ENCODE assay signal across 10 cellular contexts in the genomic region with DNA sequence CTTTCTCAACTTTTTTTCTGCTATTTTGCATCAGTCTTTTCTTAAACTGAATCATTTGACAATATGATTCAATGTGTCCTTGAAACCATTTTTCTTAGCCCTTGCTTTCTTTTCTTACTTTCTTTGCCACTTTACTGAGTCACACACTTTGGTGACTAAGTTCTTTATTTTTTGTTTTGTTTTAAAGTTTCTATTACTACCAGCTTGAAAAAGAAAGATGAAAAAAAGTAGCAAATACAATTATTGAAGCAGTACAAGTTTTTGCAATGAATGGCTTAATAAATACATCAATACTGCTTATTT.
DNase-seq lines count a peak whose midpoint lies in the region; ATAC-seq lines count a peak whose summit lies in the region.
"Had no signal": no experiment of that assay in that cellular context is flagged by ENCODE, and none has a peak within 500 bp of the region (broad histone marks: within the 10 kb centered on the region; RNA-seq: fewer than 3 reads in every experiment).

No MANE protein-coding gene starts in this region.

- POLR2A ChIA-PET in activated CD8-positive, alpha-beta T cell treated with anti-CD3 and anti-CD28 coated beads, Interleukin-2, amount 10 ng/mL, durations not matched to agents 7 days and 5 days (lab: Charles Lee): interaction anchor here (0.7 to 7.1 kb wide), 5 partner anchors 19 to 127 kb away, joined by 3 to 221 read pairs (median 6); a partner anchor contains a TSS

- peaks cover 88% of the 10 kb centered on the region for H3K36me3 Mint-ChIP-seq in activated CD8-positive, alpha-beta T cell treated with anti-CD3 and anti-CD28 coated beads, Interleukin-2, amount 10 ng/mL, durations not matched to agents 7 days and 5 days (ENCODE audit: low read depth)

- H3K27me3 ChIP-seq in muscle layer of duodenum (ENCODE audit: low read depth, low read length) (no peaks in the 10 kb centered on the region), Karpas-422 (ENCODE audit: low read length) (no peaks in the 10 kb centered on the region)

- H3K27ac Mint-ChIP-seq in activated CD8-positive, alpha-beta T cell treated with anti-CD3 and anti-CD28 coated beads, Interleukin-2, amount 10 ng/mL, durations not matched to agents 7 days and 5 days: peak overlapping the region; percentile 100

- H3K4me3 ChIP-seq in muscle layer of duodenum (ENCODE audit: low read depth in 1 of 2, low read length in 2 of 2) (no peak overlapping the region), Karpas-422 (ENCODE audit: low read length) (no peak overlapping the region)

- no peaks in the 10 kb centered on the region for H3K9me3 Mint-ChIP-seq in activated CD8-positive, alpha-beta T cell treated with anti-CD3 and anti-CD28 coated beads, Interleukin-2, amount 10 ng/mL, durations not matched to agents 7 days and 5 days (ENCODE audit: insufficient read depth)

- no peak overlapping the region for H3K9ac ChIP-seq in Karpas-422 (ENCODE audit: low read length)

- CTCF ChIA-PET in activated CD8-positive, alpha-beta T cell treated with anti-CD3 and anti-CD28 coated beads, Interleukin-2, amount 10 ng/mL, durations not matched to agents 7 days and 5 days (lab: Charles Lee): interaction anchor here (9.0 kb wide), 2 partner anchors 18 to 76 kb away, joined by 89 to 137 read pairs; no protein-coding TSS in a partner anchor

- DNase-seq in activated CD8-positive, alpha-beta T cell treated with anti-CD3 and anti-CD28 coated beads, Interleukin-2, amount 10 ng/mL, durations not matched to agents 7 days and 5 days: no peak
- DNase-seq in Karpas-422 (no peak), NCI-H1417 (lab: John Stamatoyannopoulos, UW) (no peak), dedifferentiated amniotic fluid mesenchymal stem cell (ENCODE audit: extremely low spot score) (no peak), activated gamma-delta T cell treated with Interleukin-2 at 50 U/mL for 16 hours (no peak)
- DNase-seq: left cardiac atrium had no signal

- ATAC-seq in GM18517 (IDR thresholded peaks at IDR 0.05; ENCODE audit: unreplicated experiment) (peak; percentile 31), HG02678 (IDR thresholded peaks at IDR 0.05; ENCODE audit: unreplicated experiment) (peak; percentile 24)
- no peak for ATAC-seq in activated CD8-positive, alpha-beta T cell treated with anti-CD3 and anti-CD28 coated beads, Interleukin-2, amount 10 ng/mL, durations not matched to agents 7 days and 5 days
- ATAC-seq: Panc1 had no signal

- H2AFZ ChIP-seq in Karpas-422 (ENCODE audit: low read length): no peak overlapping the region

- no peaks in the 10 kb centered on the region for H3K9me2 ChIP-seq in Karpas-422 (replicated peaks; ENCODE audit: insufficient read depth, low read length)

- no peaks in the 10 kb centered on the region for H3K27me3 Mint-ChIP-seq in activated CD8-positive, alpha-beta T cell treated with anti-CD3 and anti-CD28 coated beads, Interleukin-2, amount 10 ng/mL, durations not matched to agents 7 days and 5 days (ENCODE audit: low read depth)

- H3K9me3 ChIP-seq in muscle layer of duodenum (ENCODE audit: control insufficient read depth in 1 of 2, low read length in 2 of 2) (no peaks in the 10 kb centered on the region), Karpas-422 (ENCODE audit: low read length) (no peaks in the 10 kb centered on the region)

- H3K27ac ChIP-seq in muscle layer of duodenum (ENCODE audit: low read length): peak overlapping the region; percentile 67
- H3K27ac ChIP-seq in Karpas-422 (ENCODE audit: low read length): no peak overlapping the region

- peak overlapping the region; percentile 56 for H3K4me3 Mint-ChIP-seq in activated CD8-positive, alpha-beta T cell treated with anti-CD3 and anti-CD28 coated beads, Interleukin-2, amount 10 ng/mL, durations not matched to agents 7 days and 5 days

- no peaks in the 10 kb centered on the region for H4K20me1 ChIP-seq in Karpas-422 (ENCODE audit: insufficient read depth, low read depth, low read length)

- no peaks in the 10 kb centered on the region for H3K36me3 ChIP-seq in muscle layer of duodenum (ENCODE audit: control insufficient read depth in 1 of 2, insufficient read depth in 2 of 2, low read length in 2 of 2)
- no peaks in the 10 kb centered on the region for H3K36me3 ChIP-seq in Karpas-422 (ENCODE audit: insufficient read depth, low read length)

- H3K4me1 Mint-ChIP-seq in activated CD8-positive, alpha-beta T cell treated with anti-CD3 and anti-CD28 coated beads, Interleukin-2, amount 10 ng/mL, durations not matched to agents 7 days and 5 days (ENCODE audit: low read depth): peaks cover 93% of the 10 kb centered on the region

- no peaks in the 10 kb centered on the region for H3K79me2 ChIP-seq in Karpas-422 (ENCODE audit: low read length)

- H3K4me1 ChIP-seq in muscle layer of duodenum (ENCODE audit: control insufficient read depth in 1 of 2, insufficient read depth in 2 of 2, low read length in 2 of 2): peaks cover 5 to 12% of the 10 kb centered on the region in 2 donors
- no peaks in the 10 kb centered on the region for H3K4me1 ChIP-seq in Karpas-422 (ENCODE audit: low read length)

- H3K4me2 ChIP-seq in Karpas-422 (ENCODE audit: low read depth, low read length, poor library complexity, severe bottlenecking): no peak overlapping the region
